16 cellular contexts compared by ENCODE assay signal in genomic region chr20:62916703-62917476, GRCh38. TPM values are rescaled to one million over a fixed set of nuclear protein-coding genes. Genes with fewer than 3 reads are reported as not detected.
DNase-seq lines count a peak whose midpoint lies in the region; ATAC-seq and TF ChIP-seq lines count a peak whose summit lies in the region.
"Had no signal": no experiment of that assay in that cellular context is flagged by ENCODE, and none has a peak within 500 bp of the region (broad histone marks: within the 10 kb centered on the region; RNA-seq: fewer than 3 reads in every experiment).

No MANE protein-coding gene starts in this region.

- peaks cover 82% of the 10 kb centered on the region for H3K4me1 Mint-ChIP-seq in activated T-cell treated with anti-CD3 and anti-CD28 coated beads, Interleukin-2, amount 50 U/mL, for 72 hours (ENCODE audit: low read depth)
- peaks cover 78% of the 10 kb centered on the region for H3K4me1 Mint-ChIP-seq in activated CD8-positive, alpha-beta T cell treated with anti-CD3 and anti-CD28 coated beads for 36 hours (ENCODE audit: low read depth)
- peaks cover 43 to 73% of the 10 kb centered on the region in 2 donors for H3K4me1 Mint-ChIP-seq in stimulated activated naive B cell treated with anti-CD40 and anti-IgM and Interleukin-4, amounts not matched to agents 10 μg/mL and 1 μg/mL and 100 μg/mL, for 72 hours

- H3K9me3 Mint-ChIP-seq in activated T-cell treated with anti-CD3 and anti-CD28 coated beads, Interleukin-2, amount 50 U/mL, for 72 hours: no peaks in the 10 kb centered on the region
- no peaks in the 10 kb centered on the region for H3K9me3 Mint-ChIP-seq in activated CD8-positive, alpha-beta T cell treated with anti-CD3 and anti-CD28 coated beads for 36 hours
- no peaks in the 10 kb centered on the region for H3K9me3 Mint-ChIP-seq in stimulated activated naive B cell treated with anti-CD40 and anti-IgM and Interleukin-4, amounts not matched to agents 10 μg/mL and 1 μg/mL and 100 μg/mL, for 72 hours

- in situ Hi-C loops in KBM-7 (cut with MboI; ENCODE audit: low pct_unique_long_range_greater_than_20kb, low sequenced_read_pairs): no loop called here

- no peak for ATAC-seq in activated T-cell treated with anti-CD3 and anti-CD28 coated beads, Interleukin-2, amount 50 U/mL, for 72 hours (replicated peaks in 1 of 2)
- ATAC-seq in activated CD8-positive, alpha-beta T cell treated with anti-CD3 and anti-CD28 coated beads for 36 hours: no peak
- peak; percentile 18 for ATAC-seq in left colon
- ATAC-seq in stimulated activated naive B cell treated with anti-CD40 and anti-IgM and Interleukin-4, amounts not matched to agents 10 μg/mL and 1 μg/mL and 100 μg/mL, for 72 hours (replicated peaks): no peak
- ATAC-seq in HG03095 (IDR thresholded peaks at IDR 0.05; ENCODE audit: unreplicated experiment): no peak
- ATAC-seq: pancreas had no signal

- DNase-seq in activated T-cell treated with anti-CD3 and anti-CD28 coated beads, Interleukin-2, amount 50 U/mL, for 72 hours: no peak
- DNase-seq in activated T-cell treated with anti-CD3 and anti-CD28 coated beads for 4 hours (no peak), left colon (no peak), KBM-7 (no peak)
- DNase-seq in activated CD8-positive, alpha-beta T cell treated with anti-CD3 and anti-CD28 coated beads for 36 hours: no peak
- DNase-seq in stimulated activated naive B cell treated with anti-CD40 and anti-IgM and Interleukin-4, amounts not matched to agents 10 μg/mL and 1 μg/mL and 100 μg/mL, for 72 hours: no peak
- no peak for DNase-seq in stimulated activated CD4-positive, alpha-beta T cell treated with anti-CD3 and anti-CD28 coated beads, Interleukin-2, amount 100 ng/mL, for 24 hours
- DNase-seq: erythroblast; HCEC 1CT; left ventricle myocardium inferior; NCI-H1436; NCI-H524; pancreas; stimulated activated CD4-positive, alpha-beta T cell treated with anti-CD3 and anti-CD28 coated beads, Interleukin-15, amount 100 ng/mL, for 24 hours; uterus had no signal

- intact Hi-C loops in activated CD8-positive, alpha-beta T cell treated with anti-CD3 and anti-CD28 coated beads for 36 hours (cut with micrococcal nuclease): no loop called here
- intact Hi-C loops in left colon (cut with DNase I, micrococcal nuclease): no loop called here

- H3K36me3 Mint-ChIP-seq in activated T-cell treated with anti-CD3 and anti-CD28 coated beads, Interleukin-2, amount 50 U/mL, for 72 hours (ENCODE audit: insufficient read depth in 2 of 2): peaks cover 3 to 24% of the 10 kb centered on the region in 2 donors
- H3K36me3 Mint-ChIP-seq in activated CD8-positive, alpha-beta T cell treated with anti-CD3 and anti-CD28 coated beads for 36 hours (ENCODE audit: low read depth): peaks cover 26% of the 10 kb centered on the region
- H3K36me3 Mint-ChIP-seq in stimulated activated naive B cell treated with anti-CD40 and anti-IgM and Interleukin-4, amounts not matched to agents 10 μg/mL and 1 μg/mL and 100 μg/mL, for 72 hours: peaks cover 14 to 20% of the 10 kb centered on the region in 2 donors

- CTCF ChIA-PET in activated CD8-positive, alpha-beta T cell treated with anti-CD3 and anti-CD28 coated beads for 36 hours (lab: Charles Lee): interaction anchor here (0.8 to 8.6 kb wide), 9 partner anchors 9 to 92 kb away, joined by 3 to 113 read pairs (median 4); partner anchors contain the start of gene GID8

- TF ChIP-seq CTCF in activated CD8-positive, alpha-beta T cell treated with anti-CD3 and anti-CD28 coated beads for 36 hours (IDR thresholded peaks at IDR 0.05): no peak

- no peaks in the 10 kb centered on the region for H3K27me3 Mint-ChIP-seq in activated T-cell treated with anti-CD3 and anti-CD28 coated beads, Interleukin-2, amount 50 U/mL, for 72 hours (ENCODE audit: low read depth)
- H3K27me3 Mint-ChIP-seq in activated CD8-positive, alpha-beta T cell treated with anti-CD3 and anti-CD28 coated beads for 36 hours: no peaks in the 10 kb centered on the region
- no peaks in the 10 kb centered on the region for H3K27me3 Mint-ChIP-seq in stimulated activated naive B cell treated with anti-CD40 and anti-IgM and Interleukin-4, amounts not matched to agents 10 μg/mL and 1 μg/mL and 100 μg/mL, for 72 hours

- peak overlapping the region; percentile 61 to 87 for H3K4me3 Mint-ChIP-seq in activated T-cell treated with anti-CD3 and anti-CD28 coated beads, Interleukin-2, amount 50 U/mL, for 72 hours
- H3K4me3 Mint-ChIP-seq in activated CD8-positive, alpha-beta T cell treated with anti-CD3 and anti-CD28 coated beads for 36 hours: peak overlapping the region; percentile 72
- peak overlapping the region; percentile 39 to 66 for H3K4me3 Mint-ChIP-seq in stimulated activated naive B cell treated with anti-CD40 and anti-IgM and Interleukin-4, amounts not matched to agents 10 μg/mL and 1 μg/mL and 100 μg/mL, for 72 hours

- POLR2A ChIA-PET in activated CD8-positive, alpha-beta T cell treated with anti-CD3 and anti-CD28 coated beads for 36 hours (lab: Charles Lee): interaction anchor here (0.8 to 17.8 kb wide), 6 partner anchors 9 to 439 kb away, joined by 3 to 243 read pairs (median 32); partner anchors contain the start of genes DIDO1 and GID8

- H3K27ac Mint-ChIP-seq in activated T-cell treated with anti-CD3 and anti-CD28 coated beads, Interleukin-2, amount 50 U/mL, for 72 hours: peak overlapping the region; percentile 89
- peak overlapping the region; percentile 90 for H3K27ac Mint-ChIP-seq in activated CD8-positive, alpha-beta T cell treated with anti-CD3 and anti-CD28 coated beads for 36 hours
- H3K27ac Mint-ChIP-seq in stimulated activated naive B cell treated with anti-CD40 and anti-IgM and Interleukin-4, amounts not matched to agents 10 μg/mL and 1 μg/mL and 100 μg/mL, for 72 hours: peak overlapping the region; percentile 87

RNA-seq across cellular contexts. Expression of gene DIDO1, which starts 9.4 kb away (rescaled TPM):
- total RNA-seq in activated T-cell treated with anti-CD3 and anti-CD28 coated beads, Interleukin-2, amount 50 U/mL, for 72 hours: 10 to 100 TPM; 50.0 TPM
- total RNA-seq in activated CD8-positive, alpha-beta T cell treated with anti-CD3 and anti-CD28 coated beads for 36 hours: 10 to 100 TPM; 45.9 to 47.4 TPM
- 10 to 100 TPM; 50.5 to 55.3 TPM for total RNA-seq in left colon

RNA-seq across cellular contexts. Expression of gene GID8, which starts 21.1 kb away (rescaled TPM):
- total RNA-seq in activated T-cell treated with anti-CD3 and anti-CD28 coated beads, Interleukin-2, amount 50 U/mL, for 72 hours: 10 to 100 TPM; 36.0 to 47.2 TPM
- total RNA-seq in activated CD8-positive, alpha-beta T cell treated with anti-CD3 and anti-CD28 coated beads for 36 hours: 10 to 100 TPM; 39.2 to 42.2 TPM
- 10 to 100 TPM; 30.7 to 37.7 TPM for total RNA-seq in left colon

RNA-seq across cellular contexts. Expression of gene SLC17A9, which starts 35.6 kb away (rescaled TPM):
- total RNA-seq in activated T-cell treated with anti-CD3 and anti-CD28 coated beads, Interleukin-2, amount 50 U/mL, for 72 hours: 10 to 100 TPM; 10.2 to 11.8 TPM
- total RNA-seq in activated CD8-positive, alpha-beta T cell treated with anti-CD3 and anti-CD28 coated beads for 36 hours: 10 to 100 TPM; 78.5 to 78.7 TPM
- total RNA-seq in left colon: 10 to 100 TPM; 17.7 to 28.1 TPM

RNA-seq across cellular contexts. Expression of gene TCFL5, which starts 55.3 kb away (rescaled TPM):
- 1 to 10 TPM; 4.4 to 4.9 TPM for total RNA-seq in activated T-cell treated with anti-CD3 and anti-CD28 coated beads, Interleukin-2, amount 50 U/mL, for 72 hours
- 1 to 10 TPM; 7.5 to 7.6 TPM for total RNA-seq in activated CD8-positive, alpha-beta T cell treated with anti-CD3 and anti-CD28 coated beads for 36 hours
- total RNA-seq in left colon: 1 to 10 TPM; 5.9 to 6.5 TPM
